9 cellular contexts compared by ENCODE assay signal in genomic region chr20:51752343-51752951, GRCh38. TPM values are rescaled to one million over a fixed set of nuclear protein-coding genes. Genes with fewer than 3 reads are reported as not detected.
DNase-seq lines count a peak whose midpoint lies in the region; ATAC-seq and TF ChIP-seq lines count a peak whose summit lies in the region.
"Had no signal": no experiment of that assay in that cellular context is flagged by ENCODE, and none has a peak within 500 bp of the region (broad histone marks: within the 10 kb centered on the region; RNA-seq: fewer than 3 reads in every experiment).

No MANE protein-coding gene starts in this region.

- no peaks in the 10 kb centered on the region for H3K79me2 ChIP-seq in MM.1S (ENCODE audit: low read length)

- H3K4me3 ChIP-seq in HFF-Myc (replicated peaks; ENCODE audit: low read depth, low read length) (no peak overlapping the region), astrocyte of the spinal cord (ENCODE audit: low read depth, low read length) (no peak overlapping the region), thoracic aorta (peak overlapping the region; percentile 62), MM.1S (ENCODE audit: low read length) (no peak overlapping the region)

- no peaks in the 10 kb centered on the region for H3K27me3 ChIP-seq in thoracic aorta (replicated peaks; ENCODE audit: insufficient read depth)
- H3K27me3 ChIP-seq in MM.1S (replicated peaks; ENCODE audit: insufficient read depth, low read length): no peaks in the 10 kb centered on the region

- H3K36me3 ChIP-seq in thoracic aorta: no peaks in the 10 kb centered on the region
- H3K36me3 ChIP-seq in MM.1S (replicated peaks; ENCODE audit: insufficient read depth, low read length): no peaks in the 10 kb centered on the region

- TF ChIP-seq CTCF in HFF-Myc (IDR thresholded peaks at IDR 0.05; ENCODE audit: low read depth, low read length, missing control alignments): no peak
- no peak for TF ChIP-seq CTCF in astrocyte of the spinal cord (IDR thresholded peaks at IDR 0.05; ENCODE audit: low read depth, low read length)
- TF ChIP-seq CTCF in thoracic aorta (IDR thresholded peaks at IDR 0.05): no peak
- no peak for TF ChIP-seq CTCF in MM.1S (IDR thresholded peaks at IDR 0.05; ENCODE audit: low read length)

- no peaks in the 10 kb centered on the region for H3K9me2 ChIP-seq in MM.1S (replicated peaks; ENCODE audit: insufficient read depth, low read length)

- H3K4me1 ChIP-seq in thoracic aorta (ENCODE audit: control insufficient read depth in 1 of 2, low read depth in 2 of 2) (peaks cover 28 to 40% of the 10 kb centered on the region in 2 donors), MM.1S (ENCODE audit: low read length) (peaks cover 9% of the 10 kb centered on the region)

- H3K27ac ChIP-seq in thoracic aorta: peak overlapping the region; percentile 82 to 89
- no peak overlapping the region for H3K27ac ChIP-seq in MM.1S (ENCODE audit: low read length)

- no peak overlapping the region for H2AFZ ChIP-seq in MM.1S (ENCODE audit: low read length)

- DNase-seq in HFF-Myc (ENCODE audit: extremely low read depth, low read depth) (peak; percentile 77), astrocyte of the spinal cord (ENCODE audit: low read depth, low spot score) (peak; percentile 87), kidney glomerular epithelial cell (lab: John Stamatoyannopoulos, UW) (peak; percentile 79), thoracic aorta (ENCODE audit: low spot score) (no peak), NCI-H2029 (lab: John Stamatoyannopoulos, UW) (no peak), MM.1S (no peak)
- DNase-seq: NCI-H524 treated with DMSO at 0.1 percent for 48 hours had no signal

- ATAC-seq in thoracic aorta (ENCODE audit: insufficient number of reproducible peaks, low FRiP score, low read depth) (peak; percentile 17), GM21367 (IDR thresholded peaks at IDR 0.05; ENCODE audit: unreplicated experiment) (no peak), HG03432 (IDR thresholded peaks at IDR 0.05; ENCODE audit: unreplicated experiment) (no peak)

- H3K9me3 ChIP-seq in thoracic aorta (no peaks in the 10 kb centered on the region), MM.1S (replicated peaks; ENCODE audit: insufficient read depth, low read length) (no peaks in the 10 kb centered on the region)

- in situ Hi-C loops in astrocyte of the spinal cord (cut with HindIII; ENCODE audit: low sequenced_read_pairs): no loop called here

- H4K20me1 ChIP-seq in MM.1S (ENCODE audit: insufficient read depth, low read length): no peaks in the 10 kb centered on the region

- no peak overlapping the region for H3K4me2 ChIP-seq in MM.1S (ENCODE audit: low read depth, low read length)

- no peak overlapping the region for H3K9ac ChIP-seq in MM.1S (ENCODE audit: low read length)

- H3F3A ChIP-seq in MM.1S (ENCODE audit: insufficient read depth, low read length): peaks cover 5% of the 10 kb centered on the region; the same call in 1 of the 2 replicates

RNA-seq across cellular contexts. Expression of gene ATP9A, which starts 15.7 kb away (rescaled TPM):
- total RNA-seq in thoracic aorta: 10 to 100 TPM; 54.4 TPM

RNA-seq across cellular contexts. Expression of gene SALL4, which starts 49.9 kb away (rescaled TPM):
- total RNA-seq in thoracic aorta: not detected

Comparison
In these comparisons a context has a peak if more than half of its experiments do, and no peak if none do; other contexts are left out.
1. DNase-seq: peak in HFF-Myc (single experiment), astrocyte of the spinal cord (single experiment) and kidney glomerular epithelial cell (single experiment); none in thoracic aorta (single experiment), NCI-H2029 (single experiment) and MM.1S (single experiment).